In genomic region chr5:9156282-9156681, GRCh38 we compare ENCODE assay signal across 8 cellular contexts.
DNase-seq lines count a peak whose midpoint lies in the region; ATAC-seq and TF ChIP-seq lines count a peak whose summit lies in the region.

No MANE protein-coding gene starts in this region.

- H3K4me1 Mint-ChIP-seq in chondrocyte (ENCODE audit: low read depth) = peaks cover 33% of the 10 kb centered on the region
- H3K4me1 Mint-ChIP-seq in activated naive CD8-positive, alpha-beta T cell treated with anti-CD3 and anti-CD28 coated beads for 36 hours = no peaks in the 10 kb centered on the region

- no peak overlapping the region for H3K4me3 ChIP-seq in MG63
- H3K4me3 ChIP-seq in mucosa of descending colon = no peak overlapping the region
- H3K4me3 ChIP-seq in HAP-1 = no peak overlapping the region

- H3K27me3 ChIP-seq in MG63 = no peaks in the 10 kb centered on the region
- H3K27me3 ChIP-seq in HAP-1 (ENCODE audit: low read depth) = no peaks in the 10 kb centered on the region

- peak; percentile 75 for TF ChIP-seq CTCF in chondrocyte (IDR thresholded peaks at IDR 0.05)
- no peak for TF ChIP-seq CTCF in mucosa of descending colon (IDR thresholded peaks at IDR 0.05)

- no peaks in the 10 kb centered on the region for H3K9me3 Mint-ChIP-seq in chondrocyte (ENCODE audit: low read depth)
- peaks cover 4% of the 10 kb centered on the region for H3K9me3 Mint-ChIP-seq in activated naive CD8-positive, alpha-beta T cell treated with anti-CD3 and anti-CD28 coated beads for 36 hours

- DNase-seq in SKM-1 treated with dmso at 0.1 percent for 144 hours (lab: John Stamatoyannopoulos, UW; ENCODE audit: unreplicated experiment) (peak; percentile 11), SKM-1 (lab: John Stamatoyannopoulos, UW; ENCODE audit: unreplicated experiment) (no peak), MG63 (peak; percentile 17), chondrocyte (ENCODE audit: low spot score) (no peak), mucosa of descending colon (peak in 1 of 3 donors; percentile 10), HAP-1 (ENCODE audit: low spot score in 2 of 2) (no peak), activated gamma-delta T cell treated with Interleukin-2 at 50 U/mL for 16 hours (no peak)
- no peak for DNase-seq in activated naive CD8-positive, alpha-beta T cell treated with anti-CD3 and anti-CD28 coated beads for 36 hours

- H3K4me1 ChIP-seq in mucosa of descending colon (ENCODE audit: low read depth) = no peaks in the 10 kb centered on the region
- no peaks in the 10 kb centered on the region for H3K4me1 ChIP-seq in HAP-1

- peaks cover 16% of the 10 kb centered on the region for H3K36me3 Mint-ChIP-seq in chondrocyte (ENCODE audit: low read depth)
- H3K36me3 Mint-ChIP-seq in activated naive CD8-positive, alpha-beta T cell treated with anti-CD3 and anti-CD28 coated beads for 36 hours = no peaks in the 10 kb centered on the region

- peak; percentile 42 for ATAC-seq in mucosa of descending colon

- H3K36me3 ChIP-seq in MG63 (no peaks in the 10 kb centered on the region; the same call in 1 of the 2 replicates), mucosa of descending colon (ENCODE audit: low read depth) (no peaks in the 10 kb centered on the region), HAP-1 (replicated peaks) (no peaks in the 10 kb centered on the region)

- intact Hi-C loops in mucosa of descending colon (cut with DNase I, micrococcal nuclease) = no loop called here

- H3K9me3 ChIP-seq in MG63 = 0 out of 2 replicates have a peak, but pooled peaks cover 2% of the 10 kb centered on the region
- H3K9me3 ChIP-seq in mucosa of descending colon = no peaks in the 10 kb centered on the region
- no peaks in the 10 kb centered on the region for H3K9me3 ChIP-seq in HAP-1

- in situ Hi-C loops in HAP-1 (cut with MboI; ENCODE audit: low sequenced_read_pairs) = no loop called here

- H3K4me3 Mint-ChIP-seq in chondrocyte (ENCODE audit: unreplicated experiment) = no peak overlapping the region
- no peak overlapping the region for H3K4me3 Mint-ChIP-seq in activated naive CD8-positive, alpha-beta T cell treated with anti-CD3 and anti-CD28 coated beads for 36 hours

- peak overlapping the region; percentile 29 for H3K27ac Mint-ChIP-seq in chondrocyte (ENCODE audit: unreplicated experiment)
- no peak overlapping the region for H3K27ac Mint-ChIP-seq in activated naive CD8-positive, alpha-beta T cell treated with anti-CD3 and anti-CD28 coated beads for 36 hours

- no peaks in the 10 kb centered on the region for H3K27me3 Mint-ChIP-seq in chondrocyte (ENCODE audit: low read depth)
- H3K27me3 Mint-ChIP-seq in activated naive CD8-positive, alpha-beta T cell treated with anti-CD3 and anti-CD28 coated beads for 36 hours = no peaks in the 10 kb centered on the region

Comparison
In these comparisons a context has a peak if more than half of its experiments do, and no peak if none do; other contexts are left out.
1. DNase-seq: peak in SKM-1 treated with dmso at 0.1 percent for 144 hours (single experiment) and MG63 (single experiment); none in SKM-1 (single experiment), chondrocyte (single experiment), HAP-1 (0 of 2), activated naive CD8-positive, alpha-beta T cell treated with anti-CD3 and anti-CD28 coated beads for 36 hours (single experiment) and activated gamma-delta T cell treated with Interleukin-2 at 50 U/mL for 16 hours (single experiment).